In genomic region chr9:128504485-128505413, GRCh38 we compare ENCODE assay signal across 8 cellular contexts. TPM values are rescaled to one million over a fixed set of nuclear protein-coding genes. Genes with fewer than 3 reads are reported as not detected.
DNase-seq lines count a peak whose midpoint lies in the region; ATAC-seq and TF ChIP-seq lines count a peak whose summit lies in the region.

A gene with protein sequence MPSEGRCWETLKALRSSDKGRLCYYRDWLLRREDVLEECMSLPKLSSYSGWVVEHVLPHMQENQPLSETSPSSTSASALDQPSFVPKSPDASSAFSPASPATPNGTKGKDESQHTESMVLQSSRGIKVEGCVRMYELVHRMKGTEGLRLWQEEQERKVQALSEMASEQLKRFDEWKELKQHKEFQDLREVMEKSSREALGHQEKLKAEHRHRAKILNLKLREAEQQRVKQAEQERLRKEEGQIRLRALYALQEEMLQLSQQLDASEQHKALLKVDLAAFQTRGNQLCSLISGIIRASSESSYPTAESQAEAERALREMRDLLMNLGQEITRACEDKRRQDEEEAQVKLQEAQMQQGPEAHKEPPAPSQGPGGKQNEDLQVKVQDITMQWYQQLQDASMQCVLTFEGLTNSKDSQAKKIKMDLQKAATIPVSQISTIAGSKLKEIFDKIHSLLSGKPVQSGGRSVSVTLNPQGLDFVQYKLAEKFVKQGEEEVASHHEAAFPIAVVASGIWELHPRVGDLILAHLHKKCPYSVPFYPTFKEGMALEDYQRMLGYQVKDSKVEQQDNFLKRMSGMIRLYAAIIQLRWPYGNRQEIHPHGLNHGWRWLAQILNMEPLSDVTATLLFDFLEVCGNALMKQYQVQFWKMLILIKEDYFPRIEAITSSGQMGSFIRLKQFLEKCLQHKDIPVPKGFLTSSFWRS (plus strand): TSS chr9:128504719. CDS start chr9:128504806, 87 bp downstream.

- H3K36me3 ChIP-seq in fibroblast of lung (ENCODE audit: control insufficient read depth, insufficient read depth, low read length): peaks cover 5% of the 10 kb centered on the region
- peaks cover 0 to 36% (median 0%) of the 10 kb centered on the region in 3 experiments for H3K36me3 ChIP-seq in naive thymus-derived CD4-positive, alpha-beta T cell (ENCODE audit: control insufficient read depth in 2 of 3, insufficient read depth in 3 of 3, low read length in 3 of 3)

- ATAC-seq in naive thymus-derived CD4-positive, alpha-beta T cell: peak; percentile 98
- peak; percentile 95 to 96 for ATAC-seq in stimulated activated naive B cell treated with anti-CD40 and anti-IgM and Interleukin-4, amounts not matched to agents 10 μg/mL and 1 μg/mL and 100 μg/mL, for 72 hours (replicated peaks)

- H3K9ac ChIP-seq in fibroblast of lung (ENCODE audit: insufficient read depth, low read length): peak within 1 kb of the TSS; percentile 88

- H3K4me1 ChIP-seq in fibroblast of lung (ENCODE audit: control insufficient read depth, extremely low read depth, insufficient read depth, low read length): peaks cover 2% of the 10 kb centered on the region
- peaks cover 8 to 11% of the 10 kb centered on the region in 2 donors for H3K4me1 ChIP-seq in naive thymus-derived CD4-positive, alpha-beta T cell (ENCODE audit: control insufficient read depth in 2 of 2, insufficient read depth in 2 of 2, low read length in 2 of 2)

- H3K4me3 Mint-ChIP-seq in naive thymus-derived CD4-positive, alpha-beta T cell: peak within 1 kb of the TSS; percentile 92 to 100 (median 99)
- H3K4me3 Mint-ChIP-seq in stimulated activated naive B cell treated with anti-CD40 and anti-IgM and Interleukin-4, amounts not matched to agents 10 μg/mL and 1 μg/mL and 100 μg/mL, for 72 hours: peak within 1 kb of the TSS; percentile 91 to 99

- POLR2A ChIA-PET in naive thymus-derived CD4-positive, alpha-beta T cell (lab: Charles Lee): interaction anchor here (0.7 to 3.6 kb wide), 16 partner anchors 10 to 219 kb away, joined by 3 to 38 read pairs (median 4); partner anchors contain the start of genes COQ4, ODF2, SPTAN1 and URM1

- CTCF ChIA-PET in naive thymus-derived CD4-positive, alpha-beta T cell (lab: Charles Lee): interaction anchor here (0.7 to 1.0 kb wide), 2 partner anchors 142 to 179 kb away, joined by 3 to 4 read pairs; no protein-coding TSS in a partner anchor

- H3K27ac Mint-ChIP-seq in naive thymus-derived CD4-positive, alpha-beta T cell: peak within 1 kb of the TSS; percentile 82 to 100 (median 99)
- H3K27ac Mint-ChIP-seq in stimulated activated naive B cell treated with anti-CD40 and anti-IgM and Interleukin-4, amounts not matched to agents 10 μg/mL and 1 μg/mL and 100 μg/mL, for 72 hours: peak within 1 kb of the TSS; percentile 99

- H3K9me3 ChIP-seq in fibroblast of lung (ENCODE audit: control insufficient read depth, insufficient read depth, low read depth, low read length): no peaks in the 10 kb centered on the region
- H3K9me3 ChIP-seq in naive thymus-derived CD4-positive, alpha-beta T cell (ENCODE audit: control insufficient read depth in 2 of 3, low read length in 3 of 3): no peaks in the 10 kb centered on the region

- H3K27ac ChIP-seq in fibroblast of lung (ENCODE audit: insufficient read depth, low read length): peak within 1 kb of the TSS; percentile 92
- H3K27ac ChIP-seq in naive thymus-derived CD4-positive, alpha-beta T cell (ENCODE audit: low read depth, low read length): peak within 1 kb of the TSS; percentile 92

- no peaks in the 10 kb centered on the region for H3K27me3 Mint-ChIP-seq in naive thymus-derived CD4-positive, alpha-beta T cell
- H3K27me3 Mint-ChIP-seq in stimulated activated naive B cell treated with anti-CD40 and anti-IgM and Interleukin-4, amounts not matched to agents 10 μg/mL and 1 μg/mL and 100 μg/mL, for 72 hours: no peaks in the 10 kb centered on the region

- no peak for TF ChIP-seq CTCF in LNCaP clone FGC (IDR thresholded peaks at IDR 0.05; ENCODE audit: control insufficient read depth, extremely low read depth, insufficient read depth)
- TF ChIP-seq CTCF in fibroblast of lung (conservative IDR thresholded peaks at IDR 0.05 in 1 of 2, IDR thresholded peaks at IDR 0.05 in 1 of 2; ENCODE audit: low read depth in 1 of 2, low read length in 2 of 2): no peak

- DNase-seq in EH (ENCODE audit: low read depth) (peak; percentile 91), GOT3 (lab: John Stamatoyannopoulos, UW) (peak; percentile 35), LNCaP clone FGC (ENCODE audit: low read depth) (peak; percentile 63), RPMI8226 (peak; percentile 98), fibroblast of lung (ENCODE audit: low read depth in 2 of 2) (peak; percentile 87 to 88)
- DNase-seq in activated T-helper 1 cell treated with anti-CD3 and anti-CD28 coated beads, Interleukin-2, amount 50 U/mL, for 16 hours (ENCODE audit: low read depth in 1 of 2, low spot score in 1 of 2): peak; percentile 94 to 95
- DNase-seq in naive thymus-derived CD4-positive, alpha-beta T cell: peak; percentile 93 to 99 (median 97)
- DNase-seq in stimulated activated naive B cell treated with anti-CD40 and anti-IgM and Interleukin-4, amounts not matched to agents 10 μg/mL and 1 μg/mL and 100 μg/mL, for 72 hours: peak; percentile 91

- no peaks in the 10 kb centered on the region for H3K27me3 ChIP-seq in fibroblast of lung (ENCODE audit: control insufficient read depth, insufficient read depth, low read length)
- no peaks in the 10 kb centered on the region for H3K27me3 ChIP-seq in naive thymus-derived CD4-positive, alpha-beta T cell (ENCODE audit: control insufficient read depth in 2 of 2, insufficient read depth in 2 of 2, low read length in 2 of 2)

- H3K79me2 ChIP-seq in fibroblast of lung (ENCODE audit: control insufficient read depth, insufficient read depth, low read length): peaks cover 9% of the 10 kb centered on the region

- intact Hi-C loops in naive thymus-derived CD4-positive, alpha-beta T cell (cut with micrococcal nuclease): loop anchor here (1.0 to 5.0 kb wide), 11 partner anchors 48 to 266 kb away; partner anchors contain the start of genes ODF2 (in 2 of the 2), SPTAN1 (in 2 of the 2), COQ4 (in 1 of the 2) and GOLGA2 (in 1 of the 2)

- H3K4me1 Mint-ChIP-seq in naive thymus-derived CD4-positive, alpha-beta T cell: peaks cover 0 to 38% (median 34%) of the 10 kb centered on the region in 7 donors
- peaks cover 15 to 25% of the 10 kb centered on the region in 2 donors for H3K4me1 Mint-ChIP-seq in stimulated activated naive B cell treated with anti-CD40 and anti-IgM and Interleukin-4, amounts not matched to agents 10 μg/mL and 1 μg/mL and 100 μg/mL, for 72 hours

- H2AFZ ChIP-seq in fibroblast of lung (ENCODE audit: low read length): peak within 1 kb of the TSS; percentile 97

- H3K9me3 Mint-ChIP-seq in naive thymus-derived CD4-positive, alpha-beta T cell: no peaks in the 10 kb centered on the region
- no peaks in the 10 kb centered on the region for H3K9me3 Mint-ChIP-seq in stimulated activated naive B cell treated with anti-CD40 and anti-IgM and Interleukin-4, amounts not matched to agents 10 μg/mL and 1 μg/mL and 100 μg/mL, for 72 hours

- peak within 1 kb of the TSS; percentile 96 for H3K4me2 ChIP-seq in fibroblast of lung (ENCODE audit: extremely low read depth, insufficient read depth, low read length)

- H3K4me3 ChIP-seq in LNCaP clone FGC (ENCODE audit: low read depth, low read length) (peak within 1 kb of the TSS; percentile 95), fibroblast of lung (replicated peaks in 1 of 4; ENCODE audit: control extremely low read depth in 1 of 4, insufficient read depth in 1 of 4, low read depth in 3 of 4, low read length in 4 of 4) (peak within 1 kb of the TSS; percentile 74 to 99 (median 94))
- peak within 1 kb of the TSS; percentile 97 for H3K4me3 ChIP-seq in naive thymus-derived CD4-positive, alpha-beta T cell (ENCODE audit: low read length)

- peaks cover 0 to 29% (median 13%) of the 10 kb centered on the region in 5 donors for H3K36me3 Mint-ChIP-seq in naive thymus-derived CD4-positive, alpha-beta T cell
- H3K36me3 Mint-ChIP-seq in stimulated activated naive B cell treated with anti-CD40 and anti-IgM and Interleukin-4, amounts not matched to agents 10 μg/mL and 1 μg/mL and 100 μg/mL, for 72 hours: peaks cover 17 to 32% of the 10 kb centered on the region in 2 donors

- no peaks in the 10 kb centered on the region for H4K20me1 ChIP-seq in fibroblast of lung (ENCODE audit: control insufficient read depth, extremely low read depth, insufficient read depth, low read length)

RNA-seq across cellular contexts. Expression of the gene that starts here (rescaled TPM):
- total RNA-seq in fibroblast of lung: 22.1 and 23.6 TPM in 2 replicates
- 14.7 and 26.7 TPM in 2 replicates for polyA plus RNA-seq in fibroblast of lung
- polyA plus RNA-seq in fibroblast of lung (2012): 11.6 and 21.1 TPM in 2 replicates
- 13.9 and 14.0 TPM in 2 replicates for polyA minus RNA-seq in fibroblast of lung (ENCODE audit: low replicate concordance)
- total RNA-seq in naive thymus-derived CD4-positive, alpha-beta T cell: 10 to 100 TPM; 14.2 to 46.5 (median 30.5) TPM
- polyA plus RNA-seq in naive thymus-derived CD4-positive, alpha-beta T cell: 10 to 100 TPM; 21.2 to 34.5 TPM

Comparison
In these comparisons a context has a peak if more than half of its experiments do, and no peak if none do; other contexts are left out.
1. Peak in every context shown above with its lines: DNase-seq, ATAC-seq, H3K4me3 ChIP-seq and H3K27ac ChIP-seq.
2. DNase-seq: peak in every context shown above with its lines; median percentile 98 in RPMI8226; 97 in naive thymus-derived CD4-positive, alpha-beta T cell; 94 in activated T-helper 1 cell treated with anti-CD3 and anti-CD28 coated beads, Interleukin-2, amount 50 U/mL, for 16 hours; 91 in EH; 91 in stimulated activated naive B cell treated with anti-CD40 and anti-IgM and Interleukin-4, amounts not matched to agents 10 μg/mL and 1 μg/mL and 100 μg/mL, for 72 hours; 88 in fibroblast of lung; 63 in LNCaP clone FGC; 35 in GOT3.